ENCODE assay signal across 20 cellular contexts in genomic region chr9:113475031-113475430, GRCh38. TPM values are rescaled to one million over a fixed set of nuclear protein-coding genes. Genes with fewer than 3 reads are reported as not detected.
DNase-seq lines count a peak whose midpoint lies in the region; ATAC-seq, FAIRE-seq and TF ChIP-seq lines count a peak whose summit lies in the region.
"Had no signal": no experiment of that assay in that cellular context is flagged by ENCODE, and none has a peak within 500 bp of the region (broad histone marks: within the 10 kb centered on the region; RNA-seq: fewer than 3 reads in every experiment).

No MANE protein-coding gene starts in this region.

- H3K23ac ChIP-seq in H1 (ENCODE audit: insufficient read length): no peak overlapping the region

- H3K27me3 ChIP-seq in H1 (replicated peaks in 1 of 4; ENCODE audit: control insufficient read depth in 3 of 4, extremely low read depth in 1 of 4, insufficient read depth in 3 of 4, low read length in 3 of 4): no peaks in the 10 kb centered on the region
- H3K27me3 ChIP-seq in rectal smooth muscle tissue (ENCODE audit: control insufficient read depth, insufficient read depth, low read length): no peaks in the 10 kb centered on the region
- H3K27me3 ChIP-seq: BE2C, Peyer's patch had no signal

- no peaks in the 10 kb centered on the region for H3K9me3 ChIP-seq in H1 (ENCODE audit: insufficient read depth in 2 of 2, low read depth in 1 of 2, low read length in 1 of 2)
- H3K9me3 ChIP-seq: A549, BE2C, Peyer's patch had no signal

- intact Hi-C loops in left ventricle myocardium superior (cut with micrococcal nuclease) (no loop called here), Right ventricle myocardium inferior (cut with DNase I) (no loop called here)

- H4K5ac ChIP-seq in H1 (ENCODE audit: insufficient read length, low read depth, low read length): no peak overlapping the region

- TF ChIP-seq POLR2A in H1 (IDR thresholded peaks at IDR 0.05; ENCODE audit: control extremely low read depth in 1 of 2, low read depth in 2 of 2, low read length in 2 of 2): no peak

- peaks cover 3% of the 10 kb centered on the region for H3K36me3 Mint-ChIP-seq in effector memory CD8-positive, alpha-beta T cell (ENCODE audit: insufficient read depth)

- no peak overlapping the region for H3K4ac ChIP-seq in H1 (replicated peaks; ENCODE audit: insufficient read length, low read depth, low read length)

- no peak overlapping the region for H3K27ac ChIP-seq in H1 (ENCODE audit: low read depth, low read length)
- peak overlapping the region; percentile 68 for H3K27ac ChIP-seq in rectal smooth muscle tissue (ENCODE audit: low read depth, low read length)
- H3K27ac ChIP-seq: A549, Peyer's patch had no signal

- H3K56ac ChIP-seq in H1 (replicated peaks; ENCODE audit: insufficient read length, low read depth, low read length): peak overlapping the region; percentile 27

- no peaks in the 10 kb centered on the region for H3K27me3 Mint-ChIP-seq in effector memory CD8-positive, alpha-beta T cell

- H3K4me1 ChIP-seq in H1 (replicated peaks in 1 of 4; ENCODE audit: control insufficient read depth in 3 of 4, insufficient read depth in 4 of 4, low read length in 3 of 4) (peaks cover 0 to 5% (median 2%) of the 10 kb centered on the region in 4 experiments; a peak in 3 of 7 replicates), rectal smooth muscle tissue (ENCODE audit: control insufficient read depth, insufficient read depth, low read length) (peaks cover 14% of the 10 kb centered on the region)
- H3K4me1 ChIP-seq: A549, Peyer's patch had no signal

- no peak overlapping the region for H3K18ac ChIP-seq in H1 (ENCODE audit: extremely low read depth, low read length)

- H3K4me2 ChIP-seq in H1 (ENCODE audit: insufficient read depth in 1 of 2, low read depth in 2 of 2, low read length in 2 of 2): no peak overlapping the region
- H3K4me2 ChIP-seq: A549 had no signal

- H2BK15ac ChIP-seq in H1 (ENCODE audit: low read length): no peak overlapping the region

- peaks cover 12 to 17% of the 10 kb centered on the region in 2 donors for H3K4me1 Mint-ChIP-seq in effector memory CD8-positive, alpha-beta T cell (ENCODE audit: low read depth in 2 of 2)

- no peak overlapping the region for H2BK12ac ChIP-seq in H1 (ENCODE audit: low read depth, low read length)

- DNase-seq in left ventricle myocardium superior (no peak), Right ventricle myocardium inferior (ENCODE audit: missing footprints) (no peak), H1 (ENCODE audit: low read depth in 1 of 2, low spot score in 2 of 2) (peak in 1 of 2 experiments; percentile 22), ureter (ENCODE audit: low spot score) (peak; percentile 14)
- DNase-seq in stimulated activated CD4-positive, alpha-beta T cell treated with anti-CD3 and anti-CD28 coated beads, Interleukin-12 subunit alpha, Interleukin-12 subunit beta, amount 100 ng/mL, for 4 hours: no peak
- DNase-seq in effector memory CD8-positive, alpha-beta T cell: no peak
- DNase-seq: DMS53, Kasumi-1, NCI-H1417, NCI-H2081 treated with DMSO at 0.1 percent for 48 hours, NCI-H2171 treated with DMSO at 0.1 percent for 48 hours, NCI-H524 treated with DMSO at 0.1 percent for 48 hours, NCI-H82, Peyer's patch had no signal

- no peak overlapping the region for H2BK20ac ChIP-seq in H1 (ENCODE audit: low read length)

- no peak overlapping the region for H4K91ac ChIP-seq in H1 (replicated peaks; ENCODE audit: insufficient read length, low read length)

- CTCF ChIA-PET in H1 (lab: Charles Lee; ENCODE audit: partially characterized antibody): interaction anchor here (1.3 to 2.0 kb wide), 5 partner anchors 29 to 116 kb away, joined by 3 to 6 read pairs (median 5); no protein-coding TSS in a partner anchor

- no peak for TF ChIP-seq EP300 in H1 (IDR thresholded peaks at IDR 0.05; ENCODE audit: borderline replicate concordance in 1 of 2, low read depth in 2 of 2, low read length in 2 of 2)

- no peak overlapping the region for H3K27ac Mint-ChIP-seq in effector memory CD8-positive, alpha-beta T cell

- no peak overlapping the region for H2BK5ac ChIP-seq in H1 (ENCODE audit: low read depth, low read length)

- no peak for TF ChIP-seq CTCF in H1 (IDR thresholded peaks at IDR 0.05; ENCODE audit: control extremely low read depth in 1 of 3, insufficient read depth in 1 of 3, low read depth in 1 of 3, low read length in 3 of 3)

- WGBS in H1 (ENCODE audit: extremely low coverage in 1 of 2, insufficient coverage in 1 of 2, insufficient read length in 1 of 2, insufficient replicate concordance in 2 of 2, low coverage in 1 of 2, low lambda C conversion rate in 2 of 2, missing lambda C conversion rate in 1 of 2), 2 experiments: 79% methylated on average over 2 of the region's 2 CpGs; no CpG with 5 or more reads in 1 of the 2 experiments

- H3K4me3 Mint-ChIP-seq in effector memory CD8-positive, alpha-beta T cell: no peak overlapping the region

- no peaks in the 10 kb centered on the region for H4K20me1 ChIP-seq in H1 (replicated peaks in 1 of 2; ENCODE audit: control insufficient read depth in 1 of 2, insufficient read depth in 2 of 2, low read length in 2 of 2)

- no peaks in the 10 kb centered on the region for H3K23me2 ChIP-seq in H1 (ENCODE audit: low read depth, low read length)

- no peaks in the 10 kb centered on the region for H3K79me1 ChIP-seq in H1 (ENCODE audit: low read depth, low read length)

- no peaks in the 10 kb centered on the region for H3K36me3 ChIP-seq in H1 (ENCODE audit: control insufficient read depth in 2 of 4, insufficient read depth in 4 of 4, low read length in 3 of 4)
- no peaks in the 10 kb centered on the region for H3K36me3 ChIP-seq in rectal smooth muscle tissue (ENCODE audit: control insufficient read depth, insufficient read depth, low read length)
- H3K36me3 ChIP-seq: BE2C, Peyer's patch had no signal

- no peak for FAIRE-seq in H1 (lab: Jason Lieb, UNC)
- FAIRE-seq: A549, D721Med, H54 had no signal

- H2BK120ac ChIP-seq in H1 (replicated peaks; ENCODE audit: low read depth, low read length): no peak overlapping the region

- no peak overlapping the region for H2AFZ ChIP-seq in H1 (ENCODE audit: low read length)

- peak overlapping the region; percentile 66; the same call in 1 of the 2 replicates for H4K8ac ChIP-seq in H1 (ENCODE audit: extremely low read depth, insufficient read depth, low read length)

- no peaks in the 10 kb centered on the region for H3K9me3 Mint-ChIP-seq in effector memory CD8-positive, alpha-beta T cell

- H3K14ac ChIP-seq in H1 (ENCODE audit: insufficient read length): no peak overlapping the region

- POLR2A ChIA-PET in H1 (lab: Charles Lee; ENCODE audit: partially characterized antibody): interaction anchor here (1.1 to 1.5 kb wide), 3 partner anchors 12 to 30 kb away, joined by 3 to 4 read pairs (median 3); partner anchors contain the start of gene RGS3

- TF ChIP-seq RAD21 in H1 (IDR thresholded peaks at IDR 0.05 in 1 of 2, conservative IDR thresholded peaks at IDR 0.05 in 1 of 2; ENCODE audit: low read depth in 2 of 2, low read length in 2 of 2): no peak

- no peak overlapping the region for H2AK5ac ChIP-seq in H1 (ENCODE audit: low read depth, low read length)

- no peak overlapping the region for H3K9ac ChIP-seq in H1 (replicated peaks in 1 of 4; ENCODE audit: extremely low read depth in 1 of 4, low read depth in 3 of 4, low read length in 3 of 4)
- H3K9ac ChIP-seq in rectal smooth muscle tissue (ENCODE audit: low read length): no peak overlapping the region

- peak; percentile 28 for ATAC-seq in left ventricle myocardium superior
- no peak for ATAC-seq in Right ventricle myocardium inferior
- no peak for ATAC-seq in effector memory CD8-positive, alpha-beta T cell (replicated peaks)
- ATAC-seq in HG03097 (IDR thresholded peaks at IDR 0.05; ENCODE audit: low FRiP score, unreplicated experiment): no peak
- ATAC-seq: A549 had no signal

- H3K79me2 ChIP-seq in H1 (ENCODE audit: control insufficient read depth in 1 of 2, insufficient read depth in 2 of 2, low read length in 2 of 2): no peaks in the 10 kb centered on the region

- no peak overlapping the region for H3K4me3 ChIP-seq in H1 (ENCODE audit: extremely low read depth in 1 of 4, insufficient read depth in 2 of 4, low read depth in 3 of 4, low read length in 4 of 4)
- no peak overlapping the region for H3K4me3 ChIP-seq in rectal smooth muscle tissue (ENCODE audit: low read length)
- H3K4me3 ChIP-seq: A549, Peyer's patch had no signal

TF ChIP-seq in H1, 55 proteins besides CTCF, POLR2A, EP300 and RAD21 (continues in another document):
- TF ChIP-seq ZNF274 (IDR thresholded peaks at IDR 0.05; ENCODE audit: borderline replicate concordance, extremely low read depth, low read length) (no peak), NRF1 (IDR thresholded peaks at IDR 0.05; ENCODE audit: low read depth, low read length) (no peak), SP2 (IDR thresholded peaks at IDR 0.05; ENCODE audit: low read length) (no peak)

RNA-seq across cellular contexts. Expression of gene RGS3, which starts 11.5 kb away (rescaled TPM):
- total RNA-seq in left ventricle myocardium superior (115 TPM), Right ventricle myocardium inferior (139 TPM), ureter (57.9 TPM)
- total RNA-seq in H1 (2021; fragmentation: NEBNext Ultra II Directional; extraction: Animal tissue kit (Norgen Biotek cat#: 25700)): 18.2 TPM in 2 replicates
- 12.6 and 15.1 TPM in 2 replicates for polyA plus RNA-seq in H1 (2011; rRNA removed)
- 19.4 TPM for polyA plus RNA-seq in H1 (2011; cell fraction: cytosol; rRNA removed)
- 23.9 TPM for polyA plus RNA-seq in H1 (2011; cell fraction: nucleus; rRNA removed)
- 17.7 to 20.9 TPM (median 18.5 TPM) in 4 replicates for polyA plus RNA-seq in H1 (2012, experiment 1 of 2)
- polyA plus RNA-seq in H1 (2012, experiment 2 of 2): 19.6 TPM
- polyA plus RNA-seq in H1 (2013, experiment 1 of 2): 11.8 TPM
- polyA plus RNA-seq in H1 (2013, experiment 2 of 2): 13.7 TPM
- polyA minus RNA-seq in H1 (2011; rRNA and poly(A)+ RNA removed): 21.1 and 22.2 TPM in 2 replicates
- polyA minus RNA-seq in H1 (2011; cell fraction: cytosol; rRNA and poly(A)+ RNA removed): 13.9 TPM
- polyA minus RNA-seq in H1 (2011; cell fraction: nucleus; rRNA and poly(A)+ RNA removed): 42.0 TPM
